ENCODE assay signal across 18 cellular contexts in the genomic region with DNA sequence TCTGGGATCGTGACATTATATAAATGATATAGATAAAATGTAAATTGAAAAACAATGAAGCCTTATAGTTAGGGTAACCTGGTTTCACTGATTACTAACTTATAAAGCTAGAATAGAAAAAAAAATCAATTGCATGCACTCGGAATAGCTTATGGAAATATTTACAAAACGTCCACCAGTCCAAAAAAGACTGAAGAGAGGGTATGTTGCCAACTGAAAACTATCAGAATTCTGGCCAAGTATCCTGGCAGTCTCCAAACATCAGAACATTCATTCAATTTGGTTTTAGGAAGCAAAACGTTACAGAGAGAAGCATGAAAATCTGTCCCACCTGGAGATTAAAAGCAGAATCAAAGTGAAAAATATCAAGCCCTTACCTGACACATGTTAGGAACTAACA.
"Had no signal": no experiment of that assay in that cellular context is flagged by ENCODE, and none has a peak within 500 bp of the region (broad histone marks: within the 10 kb centered on the region; RNA-seq: fewer than 3 reads in every experiment).

No MANE protein-coding gene starts in this region.

- ATAC-seq: effector memory CD8-positive, alpha-beta T cell; left lung; naive thymus-derived CD8-positive, alpha-beta T cell had no signal

- H3K27ac ChIP-seq: left lung, skin epidermis, transverse colon, vagina had no signal

- H3K4me1 ChIP-seq: left lung had no signal

- H3K9me3 ChIP-seq: left lung, transverse colon, vagina had no signal

- H3K27me3 ChIP-seq: left lung, transverse colon, vagina had no signal

- H3K4me3 ChIP-seq: left lung, skin epidermis, transverse colon, vagina had no signal

- DNase-seq: activated CD4-positive, alpha-beta T cell treated with anti-CD3 and anti-CD28 coated beads, Interleukin-2, amount 50 U/mL, for 1 hour; activated CD4-positive, CD25-positive, alpha-beta regulatory T cell; activated CD8-positive, alpha-beta memory T cell treated with anti-CD3 and anti-CD28 coated beads for 24 hours; activated naive CD4-positive, alpha-beta T cell; activated naive CD8-positive, alpha-beta T cell treated with anti-CD3 and anti-CD28 coated beads, Interleukin-2, amount 10 ng/mL, durations not matched to agents 7 days and 5 days; anterior cingulate cortex; cerebellar nuclear complex; dermis blood vessel endothelial cell; effector memory CD8-positive, alpha-beta T cell; islet precursor cell; left lung; mesenchymal stem cell; naive thymus-derived CD8-positive, alpha-beta T cell; stimulated activated CD4-positive, alpha-beta T cell treated with anti-CD3 and anti-CD28 coated beads, Interleukin-4, amount 100 ng/mL, for 24 hours; stimulated activated naive CD4-positive, alpha-beta T cell; transverse colon had no signal

- H3K36me3 ChIP-seq: left lung, transverse colon, vagina had no signal
